Comparison of ENCODE assay signal across 8 cellular contexts in genomic region chr16:83826146-83826913, GRCh38. TPM values are rescaled to one million over a fixed set of nuclear protein-coding genes. Genes with fewer than 3 reads are reported as not detected.
A peak's percentile ranks its signal among the peaks of the same experiment; 100 is the strongest.
DNase-seq lines count a peak whose midpoint lies in the region; ATAC-seq and TF ChIP-seq lines count a peak whose summit lies in the region.

No MANE protein-coding gene starts in this region.

- TF ChIP-seq CTCF in cardiac fibroblast (IDR thresholded peaks at IDR 0.05; ENCODE audit: low read depth, low read length) = peak; percentile 88
- TF ChIP-seq CTCF in kidney epithelial cell (IDR thresholded peaks at IDR 0.05; ENCODE audit: insufficient read depth, low read length, poor library complexity, severe bottlenecking) = peak; percentile 93

- H3K27me3 ChIP-seq in H7 (ENCODE audit: control insufficient read depth, insufficient read depth, low read length) (no peaks in the 10 kb centered on the region), kidney epithelial cell (ENCODE audit: control insufficient read depth, insufficient read depth, low read length) (no peaks in the 10 kb centered on the region)

- no peak for ATAC-seq in HG02571 (IDR thresholded peaks at IDR 0.05; ENCODE audit: unreplicated experiment)

- H3K36me3 ChIP-seq in H7 (replicated peaks; ENCODE audit: control insufficient read depth, insufficient read depth, low read length) (no peaks in the 10 kb centered on the region), kidney epithelial cell (ENCODE audit: control insufficient read depth, insufficient read depth, low read length) (no peaks in the 10 kb centered on the region)

- no peak overlapping the region for H3K4me3 ChIP-seq in H7 (ENCODE audit: insufficient read depth, low read depth, low read length)
- no peak overlapping the region for H3K4me3 ChIP-seq in cardiac fibroblast (replicated peaks in 1 of 2; ENCODE audit: low read depth in 2 of 2, low read length in 2 of 2)
- no peak overlapping the region for H3K4me3 ChIP-seq in kidney epithelial cell (ENCODE audit: low read depth, low read length)

- DNase-seq in Daoy (ENCODE audit: low read depth) (peak; percentile 74), H7 (peak; percentile 90), NCI-H1930 (lab: John Stamatoyannopoulos, UW) (peak; percentile 35 to 50), cardiac fibroblast (ENCODE audit: low read depth in 2 of 2) (peak; percentile 83 to 88), kidney epithelial cell (ENCODE audit: low read depth) (no peak)
- peak; percentile 62 for DNase-seq in activated CD4-positive, CD25-positive, alpha-beta regulatory T cell treated with anti-CD3 and anti-CD28 coated beads, Interleukin-2, amount 50 U/mL, for 16 hours (ENCODE audit: low read depth, low spot score)
- DNase-seq in stimulated activated CD4-positive, alpha-beta T cell treated with anti-CD3 and anti-CD28 coated beads, Interleukin-1b, Interleukin-23, amount 100 ng/mL, for 4 hours (ENCODE audit: low read depth in 2 of 2) = peak; percentile 74 to 75

RNA-seq across cellular contexts. Expression of gene HSBP1, which starts 18.6 kb away (rescaled TPM):
- total RNA-seq in Daoy (2014; rRNA removed; shearing (Covaris generic)) = 17.6 and 22.8 TPM in 2 replicates
- total RNA-seq in H7 (2014; rRNA removed; shearing (Covaris generic)) = 104 and 124 TPM in 2 replicates
- total RNA-seq in kidney epithelial cell = 22.0 and 22.1 TPM in 2 replicates
